Comparison of ENCODE assay signal across 1 cellular context in the genomic region with DNA sequence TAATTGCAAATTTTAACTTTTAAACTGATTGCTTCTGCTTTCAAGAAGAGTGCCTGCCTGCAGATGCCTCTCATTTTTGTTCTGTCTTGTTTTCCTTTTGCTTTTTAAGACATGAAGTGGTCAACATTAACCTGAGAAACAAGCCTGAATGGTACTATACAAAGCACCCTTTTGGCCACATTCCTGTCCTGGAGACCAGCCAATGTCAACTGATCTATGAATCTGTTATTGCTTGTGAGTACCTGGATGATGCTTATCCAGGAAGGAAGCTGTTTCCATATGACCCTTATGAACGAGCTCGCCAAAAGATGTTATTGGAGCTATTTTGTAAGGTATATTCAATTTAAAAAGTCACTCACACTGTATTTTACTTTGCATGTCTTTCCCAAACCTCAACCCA.
A peak's percentile ranks its signal among the peaks of the same experiment; 100 is the strongest.
TF ChIP-seq lines count a peak whose summit lies in the region.

No MANE protein-coding gene starts in this region.

TF ChIP-seq in HepG2, 621 proteins besides CTCF, POLR2A, EP300 and RAD21 (continued from another document):
- TF ChIP-seq, protein P1, sequence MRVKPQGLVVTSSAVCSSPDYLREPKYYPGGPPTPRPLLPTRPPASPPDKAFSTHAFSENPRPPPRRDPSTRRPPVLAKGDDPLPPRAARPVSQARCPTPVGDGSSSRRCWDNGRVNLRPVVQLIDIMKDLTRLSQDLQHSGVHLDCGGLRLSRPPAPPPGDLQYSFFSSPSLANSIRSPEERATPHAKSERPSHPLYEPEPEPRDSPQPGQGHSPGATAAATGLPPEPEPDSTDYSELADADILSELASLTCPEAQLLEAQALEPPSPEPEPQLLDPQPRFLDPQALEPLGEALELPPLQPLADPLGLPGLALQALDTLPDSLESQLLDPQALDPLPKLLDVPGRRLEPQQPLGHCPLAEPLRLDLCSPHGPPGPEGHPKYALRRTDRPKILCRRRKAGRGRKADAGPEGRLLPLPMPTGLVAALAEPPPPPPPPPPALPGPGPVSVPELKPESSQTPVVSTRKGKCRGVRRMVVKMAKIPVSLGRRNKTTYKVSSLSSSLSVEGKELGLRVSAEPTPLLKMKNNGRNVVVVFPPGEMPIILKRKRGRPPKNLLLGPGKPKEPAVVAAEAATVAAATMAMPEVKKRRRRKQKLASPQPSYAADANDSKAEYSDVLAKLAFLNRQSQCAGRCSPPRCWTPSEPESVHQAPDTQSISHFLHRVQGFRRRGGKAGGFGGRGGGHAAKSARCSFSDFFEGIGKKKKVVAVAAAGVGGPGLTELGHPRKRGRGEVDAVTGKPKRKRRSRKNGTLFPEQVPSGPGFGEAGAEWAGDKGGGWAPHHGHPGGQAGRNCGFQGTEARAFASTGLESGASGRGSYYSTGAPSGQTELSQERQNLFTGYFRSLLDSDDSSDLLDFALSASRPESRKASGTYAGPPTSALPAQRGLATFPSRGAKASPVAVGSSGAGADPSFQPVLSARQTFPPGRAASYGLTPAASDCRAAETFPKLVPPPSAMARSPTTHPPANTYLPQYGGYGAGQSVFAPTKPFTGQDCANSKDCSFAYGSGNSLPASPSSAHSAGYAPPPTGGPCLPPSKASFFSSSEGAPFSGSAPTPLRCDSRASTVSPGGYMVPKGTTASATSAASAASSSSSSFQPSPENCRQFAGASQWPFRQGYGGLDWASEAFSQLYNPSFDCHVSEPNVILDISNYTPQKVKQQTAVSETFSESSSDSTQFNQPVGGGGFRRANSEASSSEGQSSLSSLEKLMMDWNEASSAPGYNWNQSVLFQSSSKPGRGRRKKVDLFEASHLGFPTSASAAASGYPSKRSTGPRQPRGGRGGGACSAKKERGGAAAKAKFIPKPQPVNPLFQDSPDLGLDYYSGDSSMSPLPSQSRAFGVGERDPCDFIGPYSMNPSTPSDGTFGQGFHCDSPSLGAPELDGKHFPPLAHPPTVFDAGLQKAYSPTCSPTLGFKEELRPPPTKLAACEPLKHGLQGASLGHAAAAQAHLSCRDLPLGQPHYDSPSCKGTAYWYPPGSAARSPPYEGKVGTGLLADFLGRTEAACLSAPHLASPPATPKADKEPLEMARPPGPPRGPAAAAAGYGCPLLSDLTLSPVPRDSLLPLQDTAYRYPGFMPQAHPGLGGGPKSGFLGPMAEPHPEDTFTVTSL (CRISPR knock-in tag; IDR thresholded peaks at IDR 0.05; ENCODE audit: borderline replicate concordance): peak; percentile 63; the same call in 1 of the 2 replicates
- TF ChIP-seq ZBTB20 (CRISPR knock-in tag; IDR thresholded peaks at IDR 0.05; ENCODE audit: borderline replicate concordance, low read depth): peak; percentile 49; the same call in 1 of the 2 replicates
- no peak for TF ChIP-seq SOX13 (IDR thresholded peaks at IDR 0.05)
- TF ChIP-seq SOX13 (CRISPR knock-in tag; conservative IDR thresholded peaks at IDR 0.05 in 1 of 2, IDR thresholded peaks at IDR 0.05 in 1 of 2): peak in 1 of 2 experiments; percentile 64; a peak in 2 of 4 replicates
- TF ChIP-seq ETV5 (CRISPR knock-in tag; IDR thresholded peaks at IDR 0.05; ENCODE audit: borderline replicate concordance): peak; percentile 53; the same call in 1 of the 2 replicates
- TF ChIP-seq RCOR2 (CRISPR knock-in tag; IDR thresholded peaks at IDR 0.05): 0 out of 2 replicates have a peak, but pooled peaks have one; percentile 20
- TF ChIP-seq HNF4A (CRISPR knock-in tag; IDR thresholded peaks at IDR 0.05): peak; percentile 45; the same call in 1 of the 2 replicates
- TF ChIP-seq CREM (IDR thresholded peaks at IDR 0.05): no peak
- no peak for TF ChIP-seq CREM (CRISPR knock-in tag; IDR thresholded peaks at IDR 0.05)
- 0 out of 2 replicates have a peak, but pooled peaks have one; percentile 37 for TF ChIP-seq ZSCAN21 (CRISPR knock-in tag; IDR thresholded peaks at IDR 0.05; ENCODE audit: borderline replicate concordance)
- no peak for TF ChIP-seq MTA3 (CRISPR knock-in tag; IDR thresholded peaks at IDR 0.05)
- peak; percentile 64; the same call in 1 of the 2 replicates for TF ChIP-seq FOXP4 (CRISPR knock-in tag; IDR thresholded peaks at IDR 0.05)
- TF ChIP-seq SALL1 (CRISPR knock-in tag; IDR thresholded peaks at IDR 0.05): peak; percentile 59; the same call in 1 of the 2 replicates
- TF ChIP-seq MED1 (CRISPR knock-in tag; IDR thresholded peaks at IDR 0.05): peak; percentile 73
- TF ChIP-seq KDM1A (CRISPR knock-in tag; IDR thresholded peaks at IDR 0.05): no peak
- TF ChIP-seq RARA (CRISPR knock-in tag; IDR thresholded peaks at IDR 0.05): peak; percentile 45; the same call in 1 of the 2 replicates
- TF ChIP-seq, protein P2, sequence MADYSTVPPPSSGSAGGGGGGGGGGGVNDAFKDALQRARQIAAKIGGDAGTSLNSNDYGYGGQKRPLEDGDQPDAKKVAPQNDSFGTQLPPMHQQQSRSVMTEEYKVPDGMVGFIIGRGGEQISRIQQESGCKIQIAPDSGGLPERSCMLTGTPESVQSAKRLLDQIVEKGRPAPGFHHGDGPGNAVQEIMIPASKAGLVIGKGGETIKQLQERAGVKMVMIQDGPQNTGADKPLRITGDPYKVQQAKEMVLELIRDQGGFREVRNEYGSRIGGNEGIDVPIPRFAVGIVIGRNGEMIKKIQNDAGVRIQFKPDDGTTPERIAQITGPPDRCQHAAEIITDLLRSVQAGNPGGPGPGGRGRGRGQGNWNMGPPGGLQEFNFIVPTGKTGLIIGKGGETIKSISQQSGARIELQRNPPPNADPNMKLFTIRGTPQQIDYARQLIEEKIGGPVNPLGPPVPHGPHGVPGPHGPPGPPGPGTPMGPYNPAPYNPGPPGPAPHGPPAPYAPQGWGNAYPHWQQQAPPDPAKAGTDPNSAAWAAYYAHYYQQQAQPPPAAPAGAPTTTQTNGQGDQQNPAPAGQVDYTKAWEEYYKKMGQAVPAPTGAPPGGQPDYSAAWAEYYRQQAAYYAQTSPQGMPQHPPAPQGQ (CRISPR knock-in tag; IDR thresholded peaks at IDR 0.05; ENCODE audit: borderline replicate concordance): no peak
- no peak for TF ChIP-seq IRX3 (CRISPR knock-in tag; IDR thresholded peaks at IDR 0.05; ENCODE audit: borderline replicate concordance, low read depth)
- no peak for TF ChIP-seq LCORL (IDR thresholded peaks at IDR 0.05)
- TF ChIP-seq LCORL (CRISPR knock-in tag; IDR thresholded peaks at IDR 0.05): peak; percentile 78; the same call in 1 of the 2 replicates
- TF ChIP-seq, protein P3, sequence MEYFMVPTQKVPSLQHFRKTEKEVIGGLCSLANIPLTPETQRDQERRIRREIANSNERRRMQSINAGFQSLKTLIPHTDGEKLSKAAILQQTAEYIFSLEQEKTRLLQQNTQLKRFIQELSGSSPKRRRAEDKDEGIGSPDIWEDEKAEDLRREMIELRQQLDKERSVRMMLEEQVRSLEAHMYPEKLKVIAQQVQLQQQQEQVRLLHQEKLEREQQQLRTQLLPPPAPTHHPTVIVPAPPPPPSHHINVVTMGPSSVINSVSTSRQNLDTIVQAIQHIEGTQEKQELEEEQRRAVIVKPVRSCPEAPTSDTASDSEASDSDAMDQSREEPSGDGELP (IDR thresholded peaks at IDR 0.05; ENCODE audit: borderline replicate concordance, low read depth): 0 out of 2 replicates have a peak, but pooled peaks have one; percentile 10
- peak; percentile 42; the same call in 1 of the 2 replicates for TF ChIP-seq RXRB (CRISPR knock-in tag; IDR thresholded peaks at IDR 0.05; ENCODE audit: borderline replicate concordance)
- TF ChIP-seq TBX2 (CRISPR knock-in tag; IDR thresholded peaks at IDR 0.05; ENCODE audit: borderline replicate concordance): peak; percentile 74
- TF ChIP-seq ZNF33B (CRISPR knock-in tag; IDR thresholded peaks at IDR 0.05): no peak
- TF ChIP-seq, protein P4, sequence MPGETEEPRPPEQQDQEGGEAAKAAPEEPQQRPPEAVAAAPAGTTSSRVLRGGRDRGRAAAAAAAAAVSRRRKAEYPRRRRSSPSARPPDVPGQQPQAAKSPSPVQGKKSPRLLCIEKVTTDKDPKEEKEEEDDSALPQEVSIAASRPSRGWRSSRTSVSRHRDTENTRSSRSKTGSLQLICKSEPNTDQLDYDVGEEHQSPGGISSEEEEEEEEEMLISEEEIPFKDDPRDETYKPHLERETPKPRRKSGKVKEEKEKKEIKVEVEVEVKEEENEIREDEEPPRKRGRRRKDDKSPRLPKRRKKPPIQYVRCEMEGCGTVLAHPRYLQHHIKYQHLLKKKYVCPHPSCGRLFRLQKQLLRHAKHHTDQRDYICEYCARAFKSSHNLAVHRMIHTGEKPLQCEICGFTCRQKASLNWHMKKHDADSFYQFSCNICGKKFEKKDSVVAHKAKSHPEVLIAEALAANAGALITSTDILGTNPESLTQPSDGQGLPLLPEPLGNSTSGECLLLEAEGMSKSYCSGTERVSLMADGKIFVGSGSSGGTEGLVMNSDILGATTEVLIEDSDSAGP (CRISPR knock-in tag; IDR thresholded peaks at IDR 0.05; ENCODE audit: borderline replicate concordance): no peak
- peak; percentile 84 for TF ChIP-seq ELF3 (CRISPR knock-in tag; IDR thresholded peaks at IDR 0.05)
- TF ChIP-seq ZEB1 (IDR thresholded peaks at IDR 0.05; ENCODE audit: insufficient replicate concordance, low read depth): peak; percentile 45
- 0 out of 2 replicates have a peak, but pooled peaks have one; percentile 42 for TF ChIP-seq PHF21A (CRISPR knock-in tag; IDR thresholded peaks at IDR 0.05)
- TF ChIP-seq TEAD3 (CRISPR knock-in tag; optimal IDR thresholded peaks at IDR 0.05; ENCODE audit: borderline replicate concordance): peak; percentile 95
- TF ChIP-seq HMG20A (CRISPR knock-in tag; IDR thresholded peaks at IDR 0.05; ENCODE audit: borderline replicate concordance): peak; percentile 31; the same call in 1 of the 2 replicates
- peak; percentile 83 for TF ChIP-seq FOXA3 (CRISPR knock-in tag; IDR thresholded peaks at IDR 0.05)
